ENCODE assay signal across 12 cellular contexts in genomic region chr12:123907726-123908476, GRCh38.
DNase-seq lines count a peak whose midpoint lies in the region; ATAC-seq and TF ChIP-seq lines count a peak whose summit lies in the region.
"Had no signal": no experiment of that assay in that cellular context is flagged by ENCODE, and none has a peak within 500 bp of the region (broad histone marks: within the 10 kb centered on the region; RNA-seq: fewer than 3 reads in every experiment).

No MANE protein-coding gene starts in this region.

- TF ChIP-seq POLR2A in spleen (IDR thresholded peaks at IDR 0.05), result no peak

- ATAC-seq in GM23338 (peak; percentile 42), left ventricle myocardium superior (peak; percentile 67)
- ATAC-seq: body of pancreas had no signal

- no peak overlapping the region for H3K4me3 ChIP-seq in GM23338
- peak overlapping the region; percentile 9 for H3K4me3 ChIP-seq in WERI-Rb-1 (ENCODE audit: low read depth, low read length)
- H3K4me3 ChIP-seq in spleen, result no peak overlapping the region
- H3K4me3 ChIP-seq: body of pancreas, PC-9 had no signal

- 70 to 86% (median 76%) methylated on average over 12 of the region's 12 CpGs for WGBS in spleen, 5 donors

- peaks cover 41% of the 10 kb centered on the region for H3K27me3 Mint-ChIP-seq in GM23338 (ENCODE audit: insufficient read depth, low read depth, poor library complexity)

- no peaks in the 10 kb centered on the region for H3K79me2 ChIP-seq in GM23338 (replicated peaks; ENCODE audit: insufficient read depth)

- H4K20me1 ChIP-seq in GM23338 (replicated peaks; ENCODE audit: insufficient read depth), result no peaks in the 10 kb centered on the region

- no peaks in the 10 kb centered on the region for H3K4me1 Mint-ChIP-seq in GM23338

- no peak overlapping the region for H3K27ac Mint-ChIP-seq in GM23338

- H3K4me1 ChIP-seq in GM23338 (ENCODE audit: insufficient read depth) (no peaks in the 10 kb centered on the region), spleen (peaks cover 0 to 7% (median 3%) of the 10 kb centered on the region in 6 donors)
- H3K4me1 ChIP-seq: body of pancreas had no signal

- H3K27me3 ChIP-seq in GM23338 (ENCODE audit: insufficient read depth) (no peaks in the 10 kb centered on the region), WERI-Rb-1 (ENCODE audit: insufficient read depth, low read depth, severe bottlenecking) (no peaks in the 10 kb centered on the region), spleen (replicated peaks in 1 of 7) (peaks cover 0 to 7% (median 0%) of the 10 kb centered on the region in 7 donors)
- H3K27me3 ChIP-seq: body of pancreas had no signal

- H3K9me3 Mint-ChIP-seq in GM23338, result peaks cover 15% of the 10 kb centered on the region

- H3K36me3 ChIP-seq in GM23338 (ENCODE audit: insufficient read depth), result no peaks in the 10 kb centered on the region
- no peaks in the 10 kb centered on the region for H3K36me3 ChIP-seq in WERI-Rb-1
- no peaks in the 10 kb centered on the region for H3K36me3 ChIP-seq in spleen
- H3K36me3 ChIP-seq: esophagus squamous epithelium had no signal

- no peak overlapping the region for H3K4me3 Mint-ChIP-seq in GM23338

- intact Hi-C loops in left ventricle myocardium superior (cut with micrococcal nuclease), result loop anchor here (10.0 kb wide), 1 partner anchor 77 kb away; no protein-coding TSS in a partner anchor
- intact Hi-C loops in spleen (cut with DNase I; ENCODE audit: low total_unique reads), result no loop called here

- H3K36me3 Mint-ChIP-seq in GM23338 (ENCODE audit: low read depth), result peaks cover 10% of the 10 kb centered on the region

- no peak for TF ChIP-seq CTCF in GM23338 (conservative IDR thresholded peaks at IDR 0.05; ENCODE audit: low read depth in 2 of 2)
- no peak for TF ChIP-seq CTCF in WERI-Rb-1 (IDR thresholded peaks at IDR 0.05; ENCODE audit: low read depth, low read length)
- no peak for TF ChIP-seq CTCF in spleen (IDR thresholded peaks at IDR 0.05 in 8 of 11, conservative IDR thresholded peaks at IDR 0.05 in 3 of 11)

- H2AFZ ChIP-seq in GM23338, result no peak overlapping the region
- H2AFZ ChIP-seq: PC-9 had no signal

- DNase-seq in GM23338 (ENCODE audit: low spot score) (no peak), WERI-Rb-1 (peak; percentile 73), left ventricle myocardium superior (no peak), spleen (peak; percentile 64), SIG-M5 (lab: John Stamatoyannopoulos, UW) (no peak), NCI-H1417 treated with DMSO at 0.1 percent for 48 hours (lab: John Stamatoyannopoulos, UW) (no peak), GM19238 (ENCODE audit: insufficient read length, low spot score) (no peak)
- DNase-seq in activated CD4-positive, alpha-beta T cell treated with anti-CD3 and anti-CD28 coated beads, Interleukin-2, amount 50 U/mL, for 48 hours, result no peak
- DNase-seq: body of pancreas, esophagus squamous epithelium, NCI-H2081, PC-9 had no signal

- H3K9me3 ChIP-seq in WERI-Rb-1 (ENCODE audit: severe bottlenecking) (no peaks in the 10 kb centered on the region), spleen (no peaks in the 10 kb centered on the region)
- H3K9me3 ChIP-seq: body of pancreas, esophagus squamous epithelium had no signal

- no peaks in the 10 kb centered on the region; the same call in 1 of the 2 replicates for H3F3A ChIP-seq in GM23338 (replicated peaks; ENCODE audit: low read depth)

- H3K27ac ChIP-seq in GM23338 (ENCODE audit: low read depth) (no peak overlapping the region), WERI-Rb-1 (peak overlapping the region; percentile 70), spleen (peak overlapping the region in 4 of 8 donors; percentile 23 to 59 (median 43))
- H3K27ac ChIP-seq: body of pancreas, PC-9 had no signal

- H3K4me2 ChIP-seq in GM23338, result no peak overlapping the region
- H3K4me2 ChIP-seq: PC-9 had no signal

- H3K9me2 ChIP-seq in GM23338 (ENCODE audit: insufficient read depth), result no peaks in the 10 kb centered on the region

TF ChIP-seq in GM23338, 12 proteins besides CTCF, POLR2A, EP300 and RAD21 (continues in another document):
- TF ChIP-seq ZNF114 (CRISPR knock-in tag; IDR thresholded peaks at IDR 0.05) (no peak), POLR2AphosphoS5 (IDR thresholded peaks at IDR 0.05; ENCODE audit: low read depth) (no peak), EZH2 (IDR thresholded peaks at IDR 0.05; ENCODE audit: low read depth, unreplicated experiment) (no peak), REST (IDR thresholded peaks at IDR 0.05; ENCODE audit: unreplicated experiment) (no peak), STAT1 (IDR thresholded peaks at IDR 0.05; ENCODE audit: unreplicated experiment) (no peak)
- TF ChIP-seq, protein P1, sequence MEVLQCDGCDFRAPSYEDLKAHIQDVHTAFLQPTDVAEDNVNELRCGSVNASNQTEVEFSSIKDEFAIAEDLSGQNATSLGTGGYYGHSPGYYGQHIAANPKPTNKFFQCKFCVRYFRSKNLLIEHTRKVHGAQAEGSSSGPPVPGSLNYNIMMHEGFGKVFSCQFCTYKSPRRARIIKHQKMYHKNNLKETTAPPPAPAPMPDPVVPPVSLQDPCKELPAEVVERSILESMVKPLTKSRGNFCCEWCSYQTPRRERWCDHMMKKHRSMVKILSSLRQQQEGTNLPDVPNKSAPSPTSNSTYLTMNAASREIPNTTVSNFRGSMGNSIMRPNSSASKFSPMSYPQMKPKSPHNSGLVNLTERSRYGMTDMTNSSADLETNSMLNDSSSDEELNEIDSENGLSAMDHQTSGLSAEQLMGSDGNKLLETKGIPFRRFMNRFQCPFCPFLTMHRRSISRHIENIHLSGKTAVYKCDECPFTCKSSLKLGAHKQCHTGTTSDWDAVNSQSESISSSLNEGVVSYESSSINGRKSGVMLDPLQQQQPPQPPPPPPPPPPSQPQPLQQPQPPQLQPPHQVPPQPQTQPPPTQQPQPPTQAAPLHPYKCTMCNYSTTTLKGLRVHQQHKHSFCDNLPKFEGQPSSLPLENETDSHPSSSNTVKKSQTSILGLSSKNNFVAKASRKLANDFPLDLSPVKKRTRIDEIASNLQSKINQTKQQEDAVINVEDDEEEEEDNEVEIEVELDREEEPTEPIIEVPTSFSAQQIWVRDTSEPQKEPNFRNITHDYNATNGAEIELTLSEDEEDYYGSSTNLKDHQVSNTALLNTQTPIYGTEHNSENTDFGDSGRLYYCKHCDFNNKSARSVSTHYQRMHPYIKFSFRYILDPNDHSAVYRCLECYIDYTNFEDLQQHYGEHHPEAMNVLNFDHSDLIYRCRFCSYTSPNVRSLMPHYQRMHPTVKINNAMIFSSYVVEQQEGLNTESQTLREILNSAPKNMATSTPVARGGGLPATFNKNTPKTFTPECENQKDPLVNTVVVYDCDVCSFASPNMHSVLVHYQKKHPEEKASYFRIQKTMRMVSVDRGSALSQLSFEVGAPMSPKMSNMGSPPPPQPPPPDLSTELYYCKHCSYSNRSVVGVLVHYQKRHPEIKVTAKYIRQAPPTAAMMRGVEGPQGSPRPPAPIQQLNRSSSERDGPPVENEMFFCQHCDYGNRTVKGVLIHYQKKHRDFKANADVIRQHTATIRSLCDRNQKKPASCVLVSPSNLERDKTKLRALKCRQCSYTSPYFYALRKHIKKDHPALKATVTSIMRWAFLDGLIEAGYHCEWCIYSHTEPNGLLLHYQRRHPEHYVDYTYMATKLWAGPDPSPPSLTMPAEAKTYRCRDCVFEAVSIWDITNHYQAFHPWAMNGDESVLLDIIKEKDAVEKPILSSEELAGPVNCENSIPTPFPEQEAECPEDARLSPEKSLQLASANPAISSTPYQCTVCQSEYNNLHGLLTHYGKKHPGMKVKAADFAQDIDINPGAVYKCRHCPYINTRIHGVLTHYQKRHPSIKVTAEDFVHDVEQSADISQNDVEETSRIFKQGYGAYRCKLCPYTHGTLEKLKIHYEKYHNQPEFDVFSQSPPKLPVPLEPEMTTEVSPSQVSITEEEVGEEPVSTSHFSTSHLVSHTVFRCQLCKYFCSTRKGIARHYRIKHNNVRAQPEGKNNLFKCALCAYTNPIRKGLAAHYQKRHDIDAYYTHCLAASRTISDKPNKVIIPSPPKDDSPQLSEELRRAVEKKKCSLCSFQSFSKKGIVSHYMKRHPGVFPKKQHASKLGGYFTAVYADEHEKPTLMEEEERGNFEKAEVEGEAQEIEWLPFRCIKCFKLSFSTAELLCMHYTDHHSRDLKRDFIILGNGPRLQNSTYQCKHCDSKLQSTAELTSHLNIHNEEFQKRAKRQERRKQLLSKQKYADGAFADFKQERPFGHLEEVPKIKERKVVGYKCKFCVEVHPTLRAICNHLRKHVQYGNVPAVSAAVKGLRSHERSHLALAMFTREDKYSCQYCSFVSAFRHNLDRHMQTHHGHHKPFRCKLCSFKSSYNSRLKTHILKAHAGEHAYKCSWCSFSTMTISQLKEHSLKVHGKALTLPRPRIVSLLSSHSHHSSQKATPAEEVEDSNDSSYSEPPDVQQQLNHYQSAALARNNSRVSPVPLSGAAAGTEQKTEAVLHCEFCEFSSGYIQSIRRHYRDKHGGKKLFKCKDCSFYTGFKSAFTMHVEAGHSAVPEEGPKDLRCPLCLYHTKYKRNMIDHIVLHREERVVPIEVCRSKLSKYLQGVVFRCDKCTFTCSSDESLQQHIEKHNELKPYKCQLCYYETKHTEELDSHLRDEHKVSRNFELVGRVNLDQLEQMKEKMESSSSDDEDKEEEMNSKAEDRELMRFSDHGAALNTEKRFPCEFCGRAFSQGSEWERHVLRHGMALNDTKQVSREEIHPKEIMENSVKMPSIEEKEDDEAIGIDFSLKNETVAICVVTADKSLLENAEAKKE (CRISPR knock-in tag; IDR thresholded peaks at IDR 0.05), result no peak

Comparison
In these comparisons a context has a peak if more than half of its experiments do, and no peak if none do; other contexts are left out.
1. DNase-seq: peak in WERI-Rb-1 (single experiment) and spleen (single experiment); none in GM23338 (single experiment), left ventricle myocardium superior (single experiment), activated CD4-positive, alpha-beta T cell treated with anti-CD3 and anti-CD28 coated beads, Interleukin-2, amount 50 U/mL, for 48 hours (0 of 2), SIG-M5 (single experiment), NCI-H1417 treated with DMSO at 0.1 percent for 48 hours (single experiment) and GM19238 (single experiment).